In genomic region chr13:30113531-30113930, GRCh38 we compare ENCODE assay signal across 7 cellular contexts.
DNase-seq lines count a peak whose midpoint lies in the region; ATAC-seq, FAIRE-seq and TF ChIP-seq lines count a peak whose summit lies in the region.

No MANE protein-coding gene starts in this region.

- H3K36me3 Mint-ChIP-seq in activated T-helper 1 cell treated with anti-CD3 and anti-CD28 coated beads, Interleukin-12 subunit alpha, Interleukin-12 subunit beta, Interleukin-2, Interleukin-4 antibody, amounts not matched to agents 30 ng/mL and 10 ng/mL and 1 ng/mL, durations not matched to agents 14 hours and 24 hours and 36 hours (ENCODE audit: low read depth) = no peaks in the 10 kb centered on the region
- no peaks in the 10 kb centered on the region for H3K36me3 Mint-ChIP-seq in stimulated activated effector memory CD8-positive, alpha-beta T cell treated with anti-CD3 and anti-CD28 coated beads, Interleukin-12 subunit alpha, Interleukin-12 subunit beta, amount 100 ng/mL, for 72 hours
- no peaks in the 10 kb centered on the region for H3K36me3 Mint-ChIP-seq in activated CD8-positive, alpha-beta T cell treated with anti-CD3 and anti-CD28 coated beads for 36 hours (ENCODE audit: low read depth)

- no peak for TF ChIP-seq CTCF in Loucy (conservative IDR thresholded peaks at IDR 0.05; ENCODE audit: low read length)
- TF ChIP-seq CTCF in keratinocyte (optimal IDR thresholded peaks at IDR 0.05 in 1 of 3, IDR thresholded peaks at IDR 0.05 in 1 of 3, conservative IDR thresholded peaks at IDR 0.05 in 1 of 3; ENCODE audit: extremely low read depth in 1 of 3, insufficient read depth in 2 of 3, low read length in 3 of 3) = no peak
- TF ChIP-seq CTCF in activated CD8-positive, alpha-beta T cell treated with anti-CD3 and anti-CD28 coated beads for 36 hours (IDR thresholded peaks at IDR 0.05) = no peak

- H3K4me3 ChIP-seq in Loucy (ENCODE audit: low read length, poor library complexity, severe bottlenecking) = no peak overlapping the region
- H3K4me3 ChIP-seq in keratinocyte (ENCODE audit: control insufficient read depth in 2 of 3, extremely low read depth in 1 of 3, insufficient read depth in 2 of 3, low read depth in 1 of 3, low read length in 3 of 3) = no peak overlapping the region

- H2AFZ ChIP-seq in Loucy (ENCODE audit: low read length) = no peak overlapping the region
- H2AFZ ChIP-seq in keratinocyte (ENCODE audit: control insufficient read depth, low read length) = peak overlapping the region; percentile 70

- no peaks in the 10 kb centered on the region for H3K9me2 ChIP-seq in Loucy (replicated peaks; ENCODE audit: low read depth, low read length)

- DNase-seq in activated T-helper 1 cell treated with anti-CD3 and anti-CD28 coated beads, Interleukin-12 subunit alpha, Interleukin-12 subunit beta, Interleukin-2, Interleukin-4 antibody, amounts not matched to agents 30 ng/mL and 10 ng/mL and 1 ng/mL, durations not matched to agents 14 hours and 24 hours and 36 hours (ENCODE audit: low spot score) = no peak
- DNase-seq in keratinocyte (ENCODE audit: low read depth, low spot score) (no peak), NCI-H2029 treated with DMSO at 0.1 percent for 48 hours (lab: John Stamatoyannopoulos, UW) (no peak), KG1 (lab: John Stamatoyannopoulos, UW) (no peak)
- DNase-seq in stimulated activated effector memory CD8-positive, alpha-beta T cell treated with anti-CD3 and anti-CD28 coated beads, Interleukin-12 subunit alpha, Interleukin-12 subunit beta, amount 100 ng/mL, for 72 hours (ENCODE audit: low spot score in 2 of 2) = no peak
- no peak for DNase-seq in activated CD8-positive, alpha-beta T cell treated with anti-CD3 and anti-CD28 coated beads for 36 hours

- no peak overlapping the region for H3K27ac Mint-ChIP-seq in activated T-helper 1 cell treated with anti-CD3 and anti-CD28 coated beads, Interleukin-12 subunit alpha, Interleukin-12 subunit beta, Interleukin-2, Interleukin-4 antibody, amounts not matched to agents 30 ng/mL and 10 ng/mL and 1 ng/mL, durations not matched to agents 14 hours and 24 hours and 36 hours
- no peak overlapping the region for H3K27ac Mint-ChIP-seq in stimulated activated effector memory CD8-positive, alpha-beta T cell treated with anti-CD3 and anti-CD28 coated beads, Interleukin-12 subunit alpha, Interleukin-12 subunit beta, amount 100 ng/mL, for 72 hours
- no peak overlapping the region for H3K27ac Mint-ChIP-seq in activated CD8-positive, alpha-beta T cell treated with anti-CD3 and anti-CD28 coated beads for 36 hours

- no peak for ATAC-seq in stimulated activated effector memory CD8-positive, alpha-beta T cell treated with anti-CD3 and anti-CD28 coated beads, Interleukin-12 subunit alpha, Interleukin-12 subunit beta, amount 100 ng/mL, for 72 hours
- ATAC-seq in activated CD8-positive, alpha-beta T cell treated with anti-CD3 and anti-CD28 coated beads for 36 hours = no peak

- H3K4me3 Mint-ChIP-seq in activated T-helper 1 cell treated with anti-CD3 and anti-CD28 coated beads, Interleukin-12 subunit alpha, Interleukin-12 subunit beta, Interleukin-2, Interleukin-4 antibody, amounts not matched to agents 30 ng/mL and 10 ng/mL and 1 ng/mL, durations not matched to agents 14 hours and 24 hours and 36 hours = peak overlapping the region; percentile 81
- peak overlapping the region; percentile 68 for H3K4me3 Mint-ChIP-seq in stimulated activated effector memory CD8-positive, alpha-beta T cell treated with anti-CD3 and anti-CD28 coated beads, Interleukin-12 subunit alpha, Interleukin-12 subunit beta, amount 100 ng/mL, for 72 hours
- no peak overlapping the region for H3K4me3 Mint-ChIP-seq in activated CD8-positive, alpha-beta T cell treated with anti-CD3 and anti-CD28 coated beads for 36 hours

- POLR2A ChIA-PET in activated CD8-positive, alpha-beta T cell treated with anti-CD3 and anti-CD28 coated beads for 36 hours (lab: Charles Lee) = interaction anchor here (0.7 kb wide), 1 partner anchor 177 kb away, joined by 3 read pairs; no protein-coding TSS in a partner anchor

- H4K20me1 ChIP-seq in Loucy (ENCODE audit: insufficient read depth, low read length, poor library complexity, severe bottlenecking) = no peaks in the 10 kb centered on the region
- H4K20me1 ChIP-seq in keratinocyte (ENCODE audit: control insufficient read depth, extremely low read depth, insufficient read depth, low read length) = no peaks in the 10 kb centered on the region

- no peaks in the 10 kb centered on the region for H3K9me3 ChIP-seq in Loucy (ENCODE audit: insufficient read depth, low read depth, low read length)
- no peaks in the 10 kb centered on the region for H3K9me3 ChIP-seq in keratinocyte (ENCODE audit: control insufficient read depth, low read depth, low read length)

- no peak for FAIRE-seq in keratinocyte (lab: Jason Lieb, UNC)

- H3K27me3 ChIP-seq in Loucy (ENCODE audit: insufficient read depth, low read length, poor library complexity, severe bottlenecking) (no peaks in the 10 kb centered on the region), keratinocyte (ENCODE audit: control insufficient read depth, extremely low read depth, insufficient read depth, low read length) (no peaks in the 10 kb centered on the region)

- H3K36me3 ChIP-seq in Loucy (ENCODE audit: insufficient read depth, low read length) (no peaks in the 10 kb centered on the region), keratinocyte (ENCODE audit: control insufficient read depth in 2 of 2, extremely low read depth in 1 of 2, insufficient read depth in 2 of 2, low read length in 2 of 2) (no peaks in the 10 kb centered on the region)

- no peaks in the 10 kb centered on the region for H3K9me3 Mint-ChIP-seq in activated T-helper 1 cell treated with anti-CD3 and anti-CD28 coated beads, Interleukin-12 subunit alpha, Interleukin-12 subunit beta, Interleukin-2, Interleukin-4 antibody, amounts not matched to agents 30 ng/mL and 10 ng/mL and 1 ng/mL, durations not matched to agents 14 hours and 24 hours and 36 hours
- H3K9me3 Mint-ChIP-seq in stimulated activated effector memory CD8-positive, alpha-beta T cell treated with anti-CD3 and anti-CD28 coated beads, Interleukin-12 subunit alpha, Interleukin-12 subunit beta, amount 100 ng/mL, for 72 hours = no peaks in the 10 kb centered on the region
- no peaks in the 10 kb centered on the region for H3K9me3 Mint-ChIP-seq in activated CD8-positive, alpha-beta T cell treated with anti-CD3 and anti-CD28 coated beads for 36 hours

- dilution Hi-C loops in keratinocyte (cut with MboI; ENCODE audit: extremely low pct_ligation_motif_present, low sequenced_read_pairs) = no loop called here

- H3K9me1 ChIP-seq in keratinocyte (ENCODE audit: control insufficient read depth, extremely low read depth, insufficient read depth, low read length) = no peaks in the 10 kb centered on the region

- H3K27me3 Mint-ChIP-seq in activated T-helper 1 cell treated with anti-CD3 and anti-CD28 coated beads, Interleukin-12 subunit alpha, Interleukin-12 subunit beta, Interleukin-2, Interleukin-4 antibody, amounts not matched to agents 30 ng/mL and 10 ng/mL and 1 ng/mL, durations not matched to agents 14 hours and 24 hours and 36 hours (ENCODE audit: insufficient read depth) = peaks cover 18% of the 10 kb centered on the region
- no peaks in the 10 kb centered on the region for H3K27me3 Mint-ChIP-seq in activated CD8-positive, alpha-beta T cell treated with anti-CD3 and anti-CD28 coated beads for 36 hours

- H3K9ac ChIP-seq in Loucy (ENCODE audit: low read depth, low read length, poor library complexity, severe bottlenecking) (no peak overlapping the region), keratinocyte (ENCODE audit: control insufficient read depth, extremely low read depth, insufficient read depth, low read length) (no peak overlapping the region)

- intact Hi-C loops in activated T-helper 1 cell treated with anti-CD3 and anti-CD28 coated beads, Interleukin-12 subunit alpha, Interleukin-12 subunit beta, Interleukin-2, Interleukin-4 antibody, amounts not matched to agents 30 ng/mL and 10 ng/mL and 1 ng/mL, durations not matched to agents 14 hours and 24 hours and 36 hours (cut with micrococcal nuclease) = loop anchor here (1.0 to 10.0 kb wide), 6 partner anchors 45 to 1051 kb away; partner anchors contain the start of genes HSPH1 and UBL3
- intact Hi-C loops in activated CD8-positive, alpha-beta T cell treated with anti-CD3 and anti-CD28 coated beads for 36 hours (cut with micrococcal nuclease) = loop anchor here (5.0 to 10.0 kb wide), 3 partner anchors 179 to 341 kb away; no protein-coding TSS in a partner anchor

- peaks cover 20% of the 10 kb centered on the region for H3K4me1 ChIP-seq in Loucy (ENCODE audit: insufficient read depth, low read length, poor library complexity, severe bottlenecking)
- H3K4me1 ChIP-seq in keratinocyte (ENCODE audit: control insufficient read depth, extremely low read depth, insufficient read depth, low read length) = peaks cover 31% of the 10 kb centered on the region

- H3K4me2 ChIP-seq in Loucy (ENCODE audit: low read depth, low read length, poor library complexity, severe bottlenecking) = peak overlapping the region; percentile 83
- no peak overlapping the region for H3K4me2 ChIP-seq in keratinocyte (ENCODE audit: control insufficient read depth, extremely low read depth, insufficient read depth, low read depth, low read length)

- no peaks in the 10 kb centered on the region for H3K79me2 ChIP-seq in Loucy (ENCODE audit: insufficient read depth, low read length)
- H3K79me2 ChIP-seq in keratinocyte (ENCODE audit: control insufficient read depth, insufficient read depth, low read length) = no peaks in the 10 kb centered on the region

- CTCF ChIA-PET in activated CD8-positive, alpha-beta T cell treated with anti-CD3 and anti-CD28 coated beads for 36 hours (lab: Charles Lee) = interaction anchor here (0.9 to 9.5 kb wide), 26 partner anchors 10 to 610 kb away, joined by 3 to 236 read pairs (median 6); partner anchors contain the start of genes UBL3 and USPL1

- H3F3A ChIP-seq in Loucy (ENCODE audit: low read depth) = no peaks in the 10 kb centered on the region

- no peak overlapping the region for H3K27ac ChIP-seq in keratinocyte (ENCODE audit: control insufficient read depth, insufficient read depth, low read length)

- peaks cover 34% of the 10 kb centered on the region for H3K4me1 Mint-ChIP-seq in activated T-helper 1 cell treated with anti-CD3 and anti-CD28 coated beads, Interleukin-12 subunit alpha, Interleukin-12 subunit beta, Interleukin-2, Interleukin-4 antibody, amounts not matched to agents 30 ng/mL and 10 ng/mL and 1 ng/mL, durations not matched to agents 14 hours and 24 hours and 36 hours (ENCODE audit: low read depth)
- peaks cover 13% of the 10 kb centered on the region for H3K4me1 Mint-ChIP-seq in stimulated activated effector memory CD8-positive, alpha-beta T cell treated with anti-CD3 and anti-CD28 coated beads, Interleukin-12 subunit alpha, Interleukin-12 subunit beta, amount 100 ng/mL, for 72 hours
- H3K4me1 Mint-ChIP-seq in activated CD8-positive, alpha-beta T cell treated with anti-CD3 and anti-CD28 coated beads for 36 hours (ENCODE audit: low read depth) = peaks cover 16% of the 10 kb centered on the region
